ENCODE assay signal across 23 cellular contexts in genomic region chr3:136235545-136235944, GRCh38. TPM values are rescaled to one million over a fixed set of nuclear protein-coding genes. Genes with fewer than 3 reads are reported as not detected.
A peak's percentile ranks its signal among the peaks of the same experiment; 100 is the strongest.
DNase-seq lines count a peak whose midpoint lies in the region; ATAC-seq and TF ChIP-seq lines count a peak whose summit lies in the region.
"Had no signal": no experiment of that assay in that cellular context is flagged by ENCODE, and none has a peak within 500 bp of the region (broad histone marks: within the 10 kb centered on the region; RNA-seq: fewer than 3 reads in every experiment).

No MANE protein-coding gene starts in this region.

- H3F3A ChIP-seq in GM23338 (replicated peaks; ENCODE audit: low read depth) = no peaks in the 10 kb centered on the region

- H3K9me2 ChIP-seq in GM23338 (ENCODE audit: insufficient read depth) (no peaks in the 10 kb centered on the region; the same call in 1 of the 2 replicates), Karpas-422 (replicated peaks; ENCODE audit: insufficient read depth, low read length) (no peaks in the 10 kb centered on the region)

- H3K79me2 ChIP-seq in GM23338 (replicated peaks; ENCODE audit: insufficient read depth) (no peaks in the 10 kb centered on the region), Karpas-422 (ENCODE audit: low read length) (no peaks in the 10 kb centered on the region)

- no peak for ATAC-seq in GM23338
- ATAC-seq: CD8-positive, alpha-beta T cell; GM12878 had no signal

- H3K4me2 ChIP-seq in GM23338 = no peak overlapping the region
- H3K4me2 ChIP-seq in Karpas-422 (ENCODE audit: low read depth, low read length, poor library complexity, severe bottlenecking) = no peak overlapping the region
- H3K4me2 ChIP-seq: BLaER1 had no signal

- H3K27me3 ChIP-seq in GM23338 (ENCODE audit: insufficient read depth) = 0 out of 2 replicates have a peak, but pooled peaks cover 4% of the 10 kb centered on the region
- H3K27me3 ChIP-seq in Karpas-422 (ENCODE audit: low read length) = no peaks in the 10 kb centered on the region
- H3K27me3 ChIP-seq in iPS-20b (ENCODE audit: insufficient read depth, low read length) = peaks cover 17% of the 10 kb centered on the region; the same call in 1 of the 2 replicates
- H3K27me3 ChIP-seq in liver (ENCODE audit: control insufficient read depth in 4 of 4, insufficient read depth in 4 of 4, low read length in 3 of 4) = no peaks in the 10 kb centered on the region
- no peaks in the 10 kb centered on the region for H3K27me3 ChIP-seq in dorsolateral prefrontal cortex
- H3K27me3 ChIP-seq: BLaER1 had no signal

- DNase-seq in GM23338 (ENCODE audit: low spot score) (no peak), Karpas-422 (peak; percentile 31), dorsolateral prefrontal cortex (no peak), cerebellum (ENCODE audit: low spot score) (no peak), DMS153 treated with DMSO at 0.1 percent for 48 hours (lab: John Stamatoyannopoulos, UW; ENCODE audit: unreplicated experiment) (no peak)
- no peak for DNase-seq in activated naive CD4-positive, alpha-beta T cell (lab: John Stamatoyannopoulos, UW)
- DNase-seq: Caco-2; CD4-positive, CD25-positive, alpha-beta regulatory T cell; CD8-positive, alpha-beta T cell; DMS153; DMS79; EL; GDM1; GOT3; H7; HCEC 1CT had no signal

- H3K4me1 ChIP-seq in GM23338 (ENCODE audit: insufficient read depth) (peaks cover 10% of the 10 kb centered on the region), Karpas-422 (ENCODE audit: low read length) (no peaks in the 10 kb centered on the region), iPS-20b (ENCODE audit: insufficient read depth, low read length) (peaks cover 14% of the 10 kb centered on the region), liver (ENCODE audit: control insufficient read depth in 4 of 4, insufficient read depth in 4 of 4, low read length in 3 of 4) (peaks cover 1 to 18% (median 11%) of the 10 kb centered on the region in 4 donors)
- H3K4me1 ChIP-seq: BLaER1 had no signal

- H3K27ac ChIP-seq in GM23338 (ENCODE audit: low read depth) = no peak overlapping the region
- H3K27ac ChIP-seq in Karpas-422 (ENCODE audit: low read length) = no peak overlapping the region
- H3K27ac ChIP-seq in iPS-20b (ENCODE audit: low read length) = no peak overlapping the region
- H3K27ac ChIP-seq in liver (ENCODE audit: low read depth in 1 of 2, low read length in 2 of 2) = no peak overlapping the region
- no peak overlapping the region for H3K27ac ChIP-seq in dorsolateral prefrontal cortex
- H3K27ac ChIP-seq: 22Rv1, BLaER1, C4-2B had no signal

- TF ChIP-seq RAD21 in liver (IDR thresholded peaks at IDR 0.05) = peak in 1 of 2 donors; percentile 38

- H3K4me3 Mint-ChIP-seq in GM23338 = no peak overlapping the region
- H3K4me3 Mint-ChIP-seq: B cell; CD4-positive, CD25-positive, alpha-beta regulatory T cell; CD8-positive, alpha-beta T cell had no signal

- no peaks in the 10 kb centered on the region for H3K9me3 ChIP-seq in Karpas-422 (ENCODE audit: low read length)
- H3K9me3 ChIP-seq in iPS-20b (ENCODE audit: insufficient read depth, low read depth, low read length) = no peaks in the 10 kb centered on the region
- H3K9me3 ChIP-seq in liver (ENCODE audit: control insufficient read depth in 4 of 4, low read length in 3 of 4) = no peaks in the 10 kb centered on the region
- H3K9me3 ChIP-seq: BLaER1, Caco-2 had no signal

- H4K20me1 ChIP-seq in GM23338 (replicated peaks; ENCODE audit: insufficient read depth) (no peaks in the 10 kb centered on the region), Karpas-422 (ENCODE audit: insufficient read depth, low read depth, low read length) (no peaks in the 10 kb centered on the region)
- H4K20me1 ChIP-seq: BLaER1 had no signal

- H2AFZ ChIP-seq in GM23338 (0 out of 2 replicates have a peak overlapping the region, but pooled peaks have one; percentile 9), Karpas-422 (ENCODE audit: low read length) (no peak overlapping the region)

- TF ChIP-seq CTCF in GM23338 (conservative IDR thresholded peaks at IDR 0.05; ENCODE audit: low read depth in 2 of 2) (no peak), liver (IDR thresholded peaks at IDR 0.05; ENCODE audit: low read depth, low read length, missing input control) (no peak), dorsolateral prefrontal cortex (IDR thresholded peaks at IDR 0.05 in 54 of 56, conservative IDR thresholded peaks at IDR 0.05 in 2 of 56; ENCODE audit: low read depth in 1 of 56, partially characterized antibody in 56 of 56) (no peak)

- H3K9ac ChIP-seq in Karpas-422 (ENCODE audit: low read length) (no peak overlapping the region), iPS-20b (ENCODE audit: low read depth, low read length) (0 out of 2 replicates have a peak overlapping the region, but pooled peaks have one; percentile 15), liver (ENCODE audit: low read depth in 1 of 2, low read length in 2 of 2) (no peak overlapping the region)
- H3K9ac ChIP-seq: BLaER1 had no signal

- H3K27me3 Mint-ChIP-seq in GM23338 (ENCODE audit: insufficient read depth, low read depth, poor library complexity) = peaks cover 11% of the 10 kb centered on the region

- 31% methylated on average over 1 of the region's 1 CpG for WGBS in liver

- no peaks in the 10 kb centered on the region for H3K9me3 Mint-ChIP-seq in GM23338
- H3K9me3 Mint-ChIP-seq: CD8-positive, alpha-beta T cell had no signal

- peaks cover 24% of the 10 kb centered on the region for H3K4me1 Mint-ChIP-seq in GM23338
- H3K4me1 Mint-ChIP-seq: B cell; CD4-positive, CD25-positive, alpha-beta regulatory T cell had no signal

- intact Hi-C loops in dorsolateral prefrontal cortex (cut with DNase I) = no loop called here

- no peak overlapping the region for H3K4me3 ChIP-seq in GM23338
- no peak overlapping the region for H3K4me3 ChIP-seq in Karpas-422 (ENCODE audit: low read length)
- H3K4me3 ChIP-seq in iPS-20b (ENCODE audit: low read length) = peak overlapping the region; percentile 17; the same call in 1 of the 2 replicates
- no peak overlapping the region for H3K4me3 ChIP-seq in liver (ENCODE audit: low read depth in 1 of 3, low read length in 3 of 3)
- no peak overlapping the region for H3K4me3 ChIP-seq in dorsolateral prefrontal cortex
- H3K4me3 ChIP-seq: BLaER1, GM12878 had no signal

- no peak overlapping the region for H3K27ac Mint-ChIP-seq in GM23338
- H3K27ac Mint-ChIP-seq: B cell; CD4-positive, CD25-positive, alpha-beta regulatory T cell; CD8-positive, alpha-beta T cell had no signal

- H3K36me3 ChIP-seq in GM23338 (ENCODE audit: insufficient read depth) = no peaks in the 10 kb centered on the region
- no peaks in the 10 kb centered on the region for H3K36me3 ChIP-seq in Karpas-422 (ENCODE audit: insufficient read depth, low read length)
- H3K36me3 ChIP-seq in iPS-20b (ENCODE audit: insufficient read depth, low read depth, low read length) = no peaks in the 10 kb centered on the region
- no peaks in the 10 kb centered on the region for H3K36me3 ChIP-seq in liver (ENCODE audit: control insufficient read depth in 4 of 4, insufficient read depth in 3 of 4, low read depth in 1 of 4, low read length in 3 of 4)
- H3K36me3 ChIP-seq: BLaER1 had no signal

- no peaks in the 10 kb centered on the region for H3K36me3 Mint-ChIP-seq in GM23338 (ENCODE audit: low read depth)
- H3K36me3 Mint-ChIP-seq: CD4-positive, CD25-positive, alpha-beta regulatory T cell; CD8-positive, alpha-beta T cell had no signal

TF ChIP-seq in GM23338, 12 proteins besides CTCF, POLR2A, EP300 and RAD21 (continues in another document):
- no peak for TF ChIP-seq CREB1 (CRISPR knock-in tag; IDR thresholded peaks at IDR 0.05; ENCODE audit: low read depth)
- no peak for TF ChIP-seq POLR2AphosphoS5 (IDR thresholded peaks at IDR 0.05; ENCODE audit: low read depth)
- no peak for TF ChIP-seq NANOG (IDR thresholded peaks at IDR 0.05; ENCODE audit: borderline replicate concordance)
- no peak for TF ChIP-seq ZNF331 (CRISPR knock-in tag; IDR thresholded peaks at IDR 0.05; ENCODE audit: low read depth)
- no peak for TF ChIP-seq EZH2phosphoT487 (IDR thresholded peaks at IDR 0.05; ENCODE audit: unreplicated experiment)

TF ChIP-seq in liver, 16 proteins besides CTCF, POLR2A, EP300 and RAD21:
- peak; percentile 68 for TF ChIP-seq SP1 (IDR thresholded peaks at IDR 0.05)
- TF ChIP-seq FOXA2 (IDR thresholded peaks at IDR 0.05) = no peak
- TF ChIP-seq HNF4G (IDR thresholded peaks at IDR 0.05) = peak; percentile 49
- TF ChIP-seq MAX (IDR thresholded peaks at IDR 0.05) = no peak
- TF ChIP-seq RXRA (IDR thresholded peaks at IDR 0.05) = peak; percentile 79 to 83
- TF ChIP-seq HNF4A (conservative IDR thresholded peaks at IDR 0.05) = peak; percentile 77 to 83

RNA-seq across cellular contexts. Expression of gene PCCB, which starts 14.6 kb away (rescaled TPM):
- total RNA-seq in GM23338 (2014; rRNA removed; shearing (Covaris generic)) = 69.5 and 76.8 TPM in 2 replicates
- 40.9 and 42.7 TPM in 2 replicates for polyA plus RNA-seq in GM23338 (2016; fragmentation: Nextera tagmentation; extraction: Ambion mirVana)
- 59.2 and 77.8 TPM in 2 replicates for total RNA-seq in Karpas-422 (2014; rRNA removed; shearing (Covaris generic); ENCODE audit: low replicate concordance)
- total RNA-seq in liver = 100 to 1,000 TPM in 1 of 2 donors, 10 to 100 TPM in 1; 82.7 to 107 TPM
- 100 to 1,000 TPM in 1 of 2 donors, 10 to 100 TPM in 1; 72.8 to 120 TPM for polyA plus RNA-seq in liver
- total RNA-seq in dorsolateral prefrontal cortex = 100 to 1,000 TPM in 2 of 120 experiments, 10 to 100 TPM in 118; 37.3 to 110 (median 59.5) TPM
- total RNA-seq in cerebellum = 31.8 TPM

RNA-seq across cellular contexts. Expression of gene MSL2, which starts 39.4 kb away (rescaled TPM):
- 39.1 and 50.6 TPM in 2 replicates for total RNA-seq in GM23338 (2014; rRNA removed; shearing (Covaris generic))
- polyA plus RNA-seq in GM23338 (2016; fragmentation: Nextera tagmentation; extraction: Ambion mirVana) (6.7 and 7.5 TPM in 2 replicates), liver (1 to 10 TPM; 2.7 to 4.4 TPM)
- total RNA-seq in Karpas-422 (2014; rRNA removed; shearing (Covaris generic); ENCODE audit: low replicate concordance) = 18.4 and 47.1 TPM in 2 replicates
- total RNA-seq in liver (10 to 100 TPM; 13.8 to 18.7 TPM), dorsolateral prefrontal cortex (10 to 100 TPM; 30.4 to 70.4 (median 41.8) TPM), cerebellum (36.3 TPM)
